10 cellular contexts compared by ENCODE assay signal in genomic region chr7:140053812-140054539, GRCh38.
DNase-seq lines count a peak whose midpoint lies in the region; ATAC-seq lines count a peak whose summit lies in the region.
"Had no signal": no experiment of that assay in that cellular context is flagged by ENCODE, and none has a peak within 500 bp of the region (broad histone marks: within the 10 kb centered on the region; RNA-seq: fewer than 3 reads in every experiment).

No MANE protein-coding gene starts in this region.

- H3K27ac Mint-ChIP-seq in activated naive CD8-positive, alpha-beta T cell treated with anti-CD3 and anti-CD28 coated beads, Interleukin-2, amount 50 U/mL, for 24 hours = peak overlapping the region; percentile 55

- peaks cover 37% of the 10 kb centered on the region for H3K36me3 Mint-ChIP-seq in activated naive CD8-positive, alpha-beta T cell treated with anti-CD3 and anti-CD28 coated beads, Interleukin-2, amount 50 U/mL, for 24 hours (ENCODE audit: low read depth)

- H3K9me3 Mint-ChIP-seq in activated naive CD8-positive, alpha-beta T cell treated with anti-CD3 and anti-CD28 coated beads, Interleukin-2, amount 50 U/mL, for 24 hours = no peaks in the 10 kb centered on the region

- H3K4me1 Mint-ChIP-seq in activated naive CD8-positive, alpha-beta T cell treated with anti-CD3 and anti-CD28 coated beads, Interleukin-2, amount 50 U/mL, for 24 hours = peaks cover 33% of the 10 kb centered on the region

- peak overlapping the region; percentile 9 for H3K4me3 Mint-ChIP-seq in activated naive CD8-positive, alpha-beta T cell treated with anti-CD3 and anti-CD28 coated beads, Interleukin-2, amount 50 U/mL, for 24 hours

- no peaks in the 10 kb centered on the region for H3K27me3 Mint-ChIP-seq in activated naive CD8-positive, alpha-beta T cell treated with anti-CD3 and anti-CD28 coated beads, Interleukin-2, amount 50 U/mL, for 24 hours

- ATAC-seq in GM18519 (IDR thresholded peaks at IDR 0.05; ENCODE audit: low FRiP score, unreplicated experiment) = peak; percentile 74
- peak; percentile 80 for ATAC-seq in GM21367 (IDR thresholded peaks at IDR 0.05; ENCODE audit: unreplicated experiment)
- peak; percentile 95 for ATAC-seq in HG03108 (IDR thresholded peaks at IDR 0.05; ENCODE audit: unreplicated experiment)
- ATAC-seq in activated naive CD8-positive, alpha-beta T cell treated with anti-CD3 and anti-CD28 coated beads, Interleukin-2, amount 50 U/mL, for 24 hours = no peak
- ATAC-seq: PC-3 had no signal

- no peak for DNase-seq in activated naive CD8-positive, alpha-beta T cell treated with anti-CD3 and anti-CD28 coated beads, Interleukin-2, amount 50 U/mL, for 24 hours
- DNase-seq in NCI-H187 treated with DMSO at 0.1 percent for 48 hours (lab: John Stamatoyannopoulos, UW) (no peak), EL (no peak), hepatic stellate cell (ENCODE audit: low spot score) (no peak), Kasumi-1 (lab: John Stamatoyannopoulos, UW) (no peak)
- DNase-seq: activated CD4-positive, alpha-beta T cell treated with anti-CD3 and anti-CD28 coated beads, Interleukin-2, amount 50 U/mL, for 48 hours; PC-3 had no signal
